9 cellular contexts compared by ENCODE assay signal in the genomic region with DNA sequence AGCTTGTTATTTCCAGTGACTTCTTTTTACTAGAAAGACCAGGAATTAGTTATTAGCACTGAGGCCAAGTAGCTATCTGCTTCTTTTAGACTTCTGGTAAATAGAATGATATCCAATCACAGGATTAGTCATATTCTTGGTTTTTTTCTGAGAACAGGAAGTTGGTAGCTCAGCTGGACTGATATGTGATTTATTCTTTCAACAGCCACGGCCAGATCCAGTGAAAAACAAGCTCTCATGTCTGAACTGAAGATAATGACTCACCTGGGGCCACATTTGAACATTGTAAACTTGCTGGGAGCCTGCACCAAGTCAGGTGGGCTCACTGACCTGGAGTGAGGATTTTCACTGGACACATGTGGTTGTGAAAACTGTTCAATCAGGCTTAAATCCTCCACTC. TPM values are rescaled to one million over a fixed set of nuclear protein-coding genes. Genes with fewer than 3 reads are reported as not detected.
DNase-seq lines count a peak whose midpoint lies in the region; ATAC-seq, FAIRE-seq and TF ChIP-seq lines count a peak whose summit lies in the region.
"Had no signal": no experiment of that assay in that cellular context is flagged by ENCODE, and none has a peak within 500 bp of the region (broad histone marks: within the 10 kb centered on the region; RNA-seq: fewer than 3 reads in every experiment).

No MANE protein-coding gene starts in this region.

- TF ChIP-seq CTCF in astrocyte (IDR thresholded peaks at IDR 0.05; ENCODE audit: insufficient read depth, low read depth, low read length) (no peak), osteoblast (IDR thresholded peaks at IDR 0.05; ENCODE audit: extremely low read depth, low read depth, low read length) (no peak)
- no peak for TF ChIP-seq CTCF in CD8-positive, alpha-beta T cell (IDR thresholded peaks at IDR 0.05)

- ATAC-seq in HG03097 (IDR thresholded peaks at IDR 0.05; ENCODE audit: low FRiP score, unreplicated experiment), result peak; percentile 60
- no peak for ATAC-seq in CD8-positive, alpha-beta T cell

- H3K4me3 Mint-ChIP-seq in astrocyte (ENCODE audit: unreplicated experiment), result peak overlapping the region; percentile 52
- H3K4me3 Mint-ChIP-seq in CD8-positive, alpha-beta T cell, result no peak overlapping the region

- H4K20me1 ChIP-seq in astrocyte (ENCODE audit: insufficient read depth, low read length) (no peaks in the 10 kb centered on the region), osteoblast (ENCODE audit: insufficient read depth, low read length) (peaks cover 8% of the 10 kb centered on the region)

- H3K4me1 Mint-ChIP-seq in astrocyte (ENCODE audit: low read depth, unreplicated experiment), result peaks cover 20% of the 10 kb centered on the region
- H3K4me1 Mint-ChIP-seq in CD8-positive, alpha-beta T cell (ENCODE audit: low read depth), result no peaks in the 10 kb centered on the region

- intact Hi-C loops in CD8-positive, alpha-beta T cell (cut with DNase I, micrococcal nuclease), result no loop called here

- CTCF ChIA-PET in CD8-positive, alpha-beta T cell (lab: Charles Lee), result interaction anchor here (0.6 kb wide), 1 partner anchor 1642 kb away, joined by 4 read pairs; no protein-coding TSS in a partner anchor

- H3K27ac ChIP-seq in astrocyte (ENCODE audit: low read depth, low read length) (peak overlapping the region; percentile 51), osteoblast (ENCODE audit: low read depth, low read length) (peak overlapping the region; percentile 54)
- no peak overlapping the region for H3K27ac ChIP-seq in CD8-positive, alpha-beta T cell (ENCODE audit: low read depth, low read length)

- POLR2A ChIA-PET in CD8-positive, alpha-beta T cell (lab: Charles Lee), result interaction anchor here (1.1 kb wide), 1 partner anchor 12 kb away, joined by 3 read pairs; no protein-coding TSS in a partner anchor

- no peak for DNase-seq in GM19239 (ENCODE audit: insufficient read length, low spot score)
- peak; percentile 89 for DNase-seq in astrocyte (ENCODE audit: low read depth)
- DNase-seq in osteoblast (ENCODE audit: insufficient read length, low spot score, missing footprints), result peak; percentile 90
- DNase-seq in mesenteric fat pad (ENCODE audit: low spot score), result no peak
- DNase-seq in stimulated activated CD8-positive, alpha-beta memory T cell treated with anti-CD3 and anti-CD28 coated beads, Interleukin-4, amount 100 ng/mL, for 48 hours, result no peak
- DNase-seq in NCI-H82 treated with DMSO at 0.1 percent for 48 hours (lab: John Stamatoyannopoulos, UW; ENCODE audit: unreplicated experiment), result no peak
- DNase-seq in CD8-positive, alpha-beta T cell, result no peak

- H3K9ac ChIP-seq in astrocyte (ENCODE audit: low read length), result peak overlapping the region; percentile 64

- H3K27me3 ChIP-seq in astrocyte (ENCODE audit: insufficient read depth, low read length), result no peaks in the 10 kb centered on the region
- H3K27me3 ChIP-seq in osteoblast (ENCODE audit: insufficient read depth, low read length), result no peaks in the 10 kb centered on the region
- no peaks in the 10 kb centered on the region for H3K27me3 ChIP-seq in CD8-positive, alpha-beta T cell (ENCODE audit: insufficient read depth, low read length)

- peaks cover 4% of the 10 kb centered on the region for H3K27me3 Mint-ChIP-seq in astrocyte (ENCODE audit: low read depth, unreplicated experiment)
- H3K27me3 Mint-ChIP-seq in CD8-positive, alpha-beta T cell (ENCODE audit: low read depth), result peaks cover 21% of the 10 kb centered on the region

- H3K4me2 ChIP-seq in astrocyte (ENCODE audit: low read length) (peak overlapping the region; percentile 80), osteoblast (ENCODE audit: insufficient read depth, low read length) (no peak overlapping the region)

- H3K36me3 Mint-ChIP-seq in astrocyte (ENCODE audit: low read depth, unreplicated experiment), result peaks cover 29% of the 10 kb centered on the region
- H3K36me3 Mint-ChIP-seq in CD8-positive, alpha-beta T cell, result no peaks in the 10 kb centered on the region

- peaks cover 19% of the 10 kb centered on the region for H3K36me3 ChIP-seq in astrocyte (ENCODE audit: insufficient read depth, low read length)
- peaks cover 87% of the 10 kb centered on the region for H3K36me3 ChIP-seq in osteoblast (ENCODE audit: insufficient read depth, low read length)
- H3K36me3 ChIP-seq in CD8-positive, alpha-beta T cell (ENCODE audit: insufficient read depth, low read length), result no peaks in the 10 kb centered on the region

- peak overlapping the region; percentile 31 for H3K27ac Mint-ChIP-seq in astrocyte (ENCODE audit: unreplicated experiment)
- H3K27ac Mint-ChIP-seq in CD8-positive, alpha-beta T cell, result no peak overlapping the region

- peak; percentile 63 for FAIRE-seq in GM19239 (lab: Jason Lieb, UNC)
- FAIRE-seq in astrocyte (lab: Jason Lieb, UNC), result peak; percentile 85
- FAIRE-seq: colon had no signal

- H3K4me1 ChIP-seq in astrocyte (ENCODE audit: insufficient read depth, low read length) (peaks cover 35% of the 10 kb centered on the region), osteoblast (ENCODE audit: insufficient read depth, low read length) (peaks cover 70% of the 10 kb centered on the region)
- no peaks in the 10 kb centered on the region for H3K4me1 ChIP-seq in CD8-positive, alpha-beta T cell (ENCODE audit: insufficient read depth, low read length)

- no peaks in the 10 kb centered on the region for H3K79me2 ChIP-seq in astrocyte (ENCODE audit: insufficient read depth, low read length)
- peaks cover 16% of the 10 kb centered on the region for H3K79me2 ChIP-seq in osteoblast (ENCODE audit: insufficient read depth, low read length)

- peaks cover 12% of the 10 kb centered on the region for H3K9me3 Mint-ChIP-seq in astrocyte (ENCODE audit: unreplicated experiment)
- peaks cover 9% of the 10 kb centered on the region for H3K9me3 Mint-ChIP-seq in CD8-positive, alpha-beta T cell

- H2AFZ ChIP-seq in astrocyte (ENCODE audit: low read depth, low read length), result no peak overlapping the region
- no peak overlapping the region for H2AFZ ChIP-seq in osteoblast (ENCODE audit: low read length)

- H3K9me3 ChIP-seq in astrocyte (ENCODE audit: insufficient read depth, low read depth, low read length) (no peaks in the 10 kb centered on the region), osteoblast (ENCODE audit: low read depth, low read length) (no peaks in the 10 kb centered on the region)
- H3K9me3 ChIP-seq in CD8-positive, alpha-beta T cell (ENCODE audit: low read length), result no peaks in the 10 kb centered on the region

- H3K4me3 ChIP-seq in astrocyte (ENCODE audit: insufficient read depth, low read depth, low read length) (peak overlapping the region; percentile 22), osteoblast (ENCODE audit: insufficient read depth, low read length) (no peak overlapping the region)
- no peak overlapping the region for H3K4me3 ChIP-seq in CD8-positive, alpha-beta T cell (ENCODE audit: low read depth, low read length)

RNA-seq across cellular contexts. Expression of a gene that starts 48.6 kb away (rescaled TPM):
- 9.2 and 12.6 TPM in 2 replicates for total RNA-seq in astrocyte
- 316 and 373 TPM in 2 replicates for total RNA-seq in osteoblast
- total RNA-seq in mesenteric fat pad, result 181 TPM
- total RNA-seq in CD8-positive, alpha-beta T cell, result not detected

Comparison
In these comparisons a context has a peak if more than half of its experiments do, and no peak if none do; other contexts are left out.
1. DNase-seq: peak in astrocyte (single experiment) and osteoblast (single experiment); none in GM19239 (single experiment), mesenteric fat pad (single experiment), stimulated activated CD8-positive, alpha-beta memory T cell treated with anti-CD3 and anti-CD28 coated beads, Interleukin-4, amount 100 ng/mL, for 48 hours (single experiment), NCI-H82 treated with DMSO at 0.1 percent for 48 hours (single experiment) and CD8-positive, alpha-beta T cell (0 of 7).
2. RNA of a gene that starts 48.6 kb away (total RNA-seq): 316 to 373 TPM in osteoblast and 181 TPM in mesenteric fat pad (single experiment); 9.2 to 12.6 TPM in astrocyte and not detected in CD8-positive, alpha-beta T cell; every median in the first group is over 10 times any median in the second.